In the genomic region with DNA sequence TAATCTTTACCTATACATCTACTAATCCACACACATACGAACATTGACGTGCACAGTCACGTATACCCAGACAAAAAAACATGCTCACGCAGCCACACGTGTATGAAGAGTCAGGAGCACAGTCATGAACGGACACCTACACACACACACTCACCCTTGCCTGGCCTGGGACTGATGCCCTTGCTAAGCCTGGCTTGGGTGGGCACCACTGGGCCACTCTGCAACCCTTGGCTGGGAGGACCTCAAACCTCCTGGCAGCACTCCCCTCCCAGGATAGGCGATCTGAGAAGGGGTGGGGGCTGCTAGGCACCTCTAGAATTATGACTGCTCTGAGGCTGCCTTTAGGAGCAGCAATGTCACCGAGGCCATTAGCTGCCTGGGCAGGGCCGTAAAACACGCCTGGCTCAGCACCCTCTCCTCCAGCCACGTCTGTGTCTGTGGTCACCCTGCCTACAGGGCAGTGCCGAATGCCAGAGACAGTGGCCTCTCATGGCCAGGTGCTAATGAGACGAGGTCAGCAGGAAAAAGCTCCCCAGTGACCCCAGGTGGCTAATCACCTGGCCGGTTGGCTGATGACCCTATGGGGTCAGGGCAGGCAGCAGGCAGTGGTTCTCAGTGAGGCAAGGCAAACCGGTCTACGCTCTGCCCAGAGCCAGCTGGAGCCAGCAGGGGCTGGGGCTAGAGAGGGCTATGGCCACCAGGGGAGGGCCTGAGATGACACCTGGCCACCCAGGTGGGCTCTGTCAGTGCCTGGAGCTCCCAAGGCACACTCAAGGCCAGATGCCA, we compare ENCODE assay signal across 17 cellular contexts.
"Had no signal": no experiment of that assay in that cellular context is flagged by ENCODE, and none has a peak within 500 bp of the region (broad histone marks: within the 10 kb centered on the region; RNA-seq: fewer than 3 reads in every experiment).

No MANE protein-coding gene starts in this region.

- H3K4me1 Mint-ChIP-seq: activated CD4-positive, alpha-beta T cell treated with anti-CD3 and anti-CD28 coated beads, Interleukin-2, amount 10 ng/mL, durations not matched to agents 24 days and 14 days; memory B cell; naive B cell; stimulated activated naive B cell treated with anti-CD40 and anti-IgM and Interleukin-4, amounts not matched to agents 10 μg/mL and 1 μg/mL and 100 μg/mL, for 72 hours had no signal

- H3K9me3 Mint-ChIP-seq: activated CD4-positive, alpha-beta T cell treated with anti-CD3 and anti-CD28 coated beads, Interleukin-2, amount 10 ng/mL, durations not matched to agents 24 days and 14 days; activated T-cell treated with anti-CD3 and anti-CD28 coated beads, Interleukin-2, amount 50 U/mL, for 4 hours; dendritic cell treated with granulocyte-macrophage colony-stimulating factor and Interleukin-4, amounts not matched to agents 40 ng/mL and 50 ng/mL, for 4 days; naive B cell; stimulated activated naive B cell treated with anti-CD40 and anti-IgM and Interleukin-4, amounts not matched to agents 10 μg/mL and 1 μg/mL and 100 μg/mL, for 72 hours; T-helper 1 cell treated with Interleukin-12 subunit alpha and Interleukin-12 subunit beta and Interleukin-4 antibody, amounts not matched to agents 30 μg/mL and 1 μg/mL, for 36 hours had no signal

- H3K27me3 Mint-ChIP-seq: activated naive CD8-positive, alpha-beta T cell had no signal

- FAIRE-seq: endothelial cell of umbilical vein had no signal

- H3K27ac ChIP-seq: esophagus squamous epithelium, spleen had no signal

- H3K36me3 ChIP-seq: esophagus squamous epithelium, spleen had no signal

- H3K27ac Mint-ChIP-seq: activated CD4-positive, alpha-beta T cell treated with anti-CD3 and anti-CD28 coated beads, Interleukin-2, amount 10 ng/mL, durations not matched to agents 24 days and 14 days; activated naive CD8-positive, alpha-beta T cell; dendritic cell treated with granulocyte-macrophage colony-stimulating factor and Interleukin-4, amounts not matched to agents 40 ng/mL and 50 ng/mL, for 4 days; memory B cell; stimulated activated naive B cell treated with anti-CD40 and anti-IgM and Interleukin-4, amounts not matched to agents 10 μg/mL and 1 μg/mL and 100 μg/mL, for 72 hours; T-helper 1 cell treated with Interleukin-12 subunit alpha and Interleukin-12 subunit beta and Interleukin-4 antibody, amounts not matched to agents 30 μg/mL and 1 μg/mL, for 36 hours had no signal

- H3K4me3 Mint-ChIP-seq: activated CD4-positive, alpha-beta T cell treated with anti-CD3 and anti-CD28 coated beads, Interleukin-2, amount 10 ng/mL, durations not matched to agents 24 days and 14 days; activated naive CD8-positive, alpha-beta T cell; activated T-cell treated with anti-CD3 and anti-CD28 coated beads, Interleukin-2, amount 50 U/mL, for 4 hours; dendritic cell treated with granulocyte-macrophage colony-stimulating factor and Interleukin-4, amounts not matched to agents 40 ng/mL and 50 ng/mL, for 4 days; memory B cell; naive B cell; stimulated activated naive B cell treated with anti-CD40 and anti-IgM and Interleukin-4, amounts not matched to agents 10 μg/mL and 1 μg/mL and 100 μg/mL, for 72 hours; T-helper 1 cell treated with Interleukin-12 subunit alpha and Interleukin-12 subunit beta and Interleukin-4 antibody, amounts not matched to agents 30 μg/mL and 1 μg/mL, for 36 hours had no signal

- H3K4me1 ChIP-seq: esophagus squamous epithelium, spleen had no signal

- H3K9me3 ChIP-seq: esophagus squamous epithelium, mucosa of descending colon, spleen had no signal

- H3K4me3 ChIP-seq: esophagus squamous epithelium, mucosa of descending colon, spleen had no signal

- DNase-seq: activated CD4-positive, alpha-beta T cell treated with anti-CD3 and anti-CD28 coated beads, Interleukin-2, amount 10 ng/mL, durations not matched to agents 24 days and 14 days; activated CD8-positive, alpha-beta memory T cell treated with anti-CD3 and anti-CD28 coated beads, Interleukin-2, amount 50 U/mL, for 4 hours; activated gamma-delta T cell treated with Interleukin-2 at 50 U/mL for 16 hours; activated T-cell treated with anti-CD3 and anti-CD28 coated beads, Interleukin-2, amount 50 U/mL, for 4 hours; effector memory CD4-positive, alpha-beta T cell; esophagus squamous epithelium; mucosa of descending colon; naive B cell; posterior cingulate gyrus; spleen; stimulated activated CD4-positive, alpha-beta T cell treated with anti-CD3 and anti-CD28 coated beads, Interleukin-4, amount 100 ng/mL, for 4 hours; stimulated activated naive B cell treated with anti-CD40 and anti-IgM and Interleukin-4, amounts not matched to agents 10 μg/mL and 1 μg/mL and 100 μg/mL, for 72 hours had no signal

- H3K36me3 Mint-ChIP-seq: activated naive CD8-positive, alpha-beta T cell; memory B cell; naive B cell; stimulated activated naive B cell treated with anti-CD40 and anti-IgM and Interleukin-4, amounts not matched to agents 10 μg/mL and 1 μg/mL and 100 μg/mL, for 72 hours had no signal

- ATAC-seq: activated T-cell treated with anti-CD3 and anti-CD28 coated beads, Interleukin-2, amount 50 U/mL, for 4 hours; mucosa of descending colon had no signal
